In the genomic region with DNA sequence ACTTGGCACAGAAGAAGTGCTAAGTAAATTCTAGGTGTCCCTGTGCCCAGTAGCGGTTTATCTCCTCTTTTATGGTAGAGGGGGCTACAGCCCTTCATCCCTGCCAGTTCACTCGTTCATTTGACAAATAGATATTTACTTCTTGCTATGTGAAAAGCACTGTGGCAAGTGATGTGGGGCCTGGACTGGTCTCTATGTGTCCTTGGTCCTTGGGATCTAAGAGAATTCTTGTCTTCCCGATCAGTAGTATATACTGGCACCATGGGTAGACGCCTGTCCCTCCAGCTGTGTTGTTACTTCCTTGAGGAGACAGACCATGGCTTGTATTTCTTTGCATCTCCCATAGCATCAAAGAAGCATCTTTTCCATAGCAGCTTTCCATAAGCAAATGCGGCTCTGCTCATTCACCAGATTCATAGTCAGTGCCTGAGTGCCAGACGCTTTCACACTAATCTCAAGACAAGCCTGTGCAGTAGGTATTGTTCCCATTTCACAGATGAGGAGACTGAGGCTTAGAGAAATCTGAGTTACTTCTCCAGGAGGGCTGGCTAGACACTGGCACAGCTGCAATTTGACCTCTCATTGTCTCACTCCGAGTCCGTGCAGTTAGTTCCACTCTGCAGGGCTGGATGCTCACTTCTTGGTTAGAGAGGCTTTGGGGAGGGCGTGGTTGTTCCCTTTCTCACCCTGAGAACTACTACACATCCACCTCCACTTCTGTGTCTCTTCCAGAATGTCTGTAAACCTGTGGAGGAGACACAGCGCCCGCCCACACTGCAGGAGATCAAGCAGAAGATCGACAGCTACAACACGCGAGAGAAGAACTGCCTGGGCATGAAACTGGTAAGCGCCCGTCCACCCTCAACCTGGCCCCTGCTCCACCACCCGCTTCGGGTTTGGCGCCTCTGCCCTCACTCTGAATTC, we compare ENCODE assay signal across 11 cellular contexts. TPM values are rescaled to one million over a fixed set of nuclear protein-coding genes. Genes with fewer than 3 reads are reported as not detected.
DNase-seq lines count a peak whose midpoint lies in the region; ATAC-seq, FAIRE-seq and TF ChIP-seq lines count a peak whose summit lies in the region.
"Had no signal": no experiment of that assay in that cellular context is flagged by ENCODE, and none has a peak within 500 bp of the region (broad histone marks: within the 10 kb centered on the region; RNA-seq: fewer than 3 reads in every experiment).

No MANE protein-coding gene starts in this region.

- no peaks in the 10 kb centered on the region for H3K36me3 ChIP-seq in HUES64 (ENCODE audit: insufficient read depth, low read length)
- H3K36me3 ChIP-seq: transverse colon had no signal

- intact Hi-C loops in activated CD4-positive, alpha-beta memory T cell treated with anti-CD3 and anti-CD28 coated beads for 36 hours (cut with micrococcal nuclease): loop anchor here (1.0 to 2.0 kb wide), 5 partner anchors 30 to 120 kb away; no protein-coding TSS in a partner anchor

- POLR2A ChIA-PET in activated CD4-positive, alpha-beta memory T cell treated with anti-CD3 and anti-CD28 coated beads for 36 hours (lab: Charles Lee): interaction anchor here (0.6 to 12.0 kb wide), 7 partner anchors 22 to 118 kb away, joined by 3 to 546 read pairs (median 5); a partner anchor contains a TSS

- no peak overlapping the region for H3K4me3 ChIP-seq in HUES64 (ENCODE audit: low read length)
- H3K4me3 ChIP-seq: transverse colon had no signal

- no peaks in the 10 kb centered on the region for H3K9me3 ChIP-seq in HUES64 (ENCODE audit: insufficient read depth, low read depth, low read length)
- H3K9me3 ChIP-seq: transverse colon had no signal

- peak; percentile 1 for ATAC-seq in esophagus mucosa

- CTCF ChIA-PET in activated CD4-positive, alpha-beta memory T cell treated with anti-CD3 and anti-CD28 coated beads for 36 hours (lab: Charles Lee): interaction anchor here (0.6 to 19.0 kb wide), 31 partner anchors 7 to 446 kb away, joined by 3 to 588 read pairs (median 5); a partner anchor contains a TSS

- no peaks in the 10 kb centered on the region for H3K27me3 ChIP-seq in HUES64 (ENCODE audit: insufficient read depth, low read length)
- H3K27me3 ChIP-seq: transverse colon had no signal

- no peaks in the 10 kb centered on the region for H3K27me3 Mint-ChIP-seq in activated CD4-positive, alpha-beta memory T cell treated with anti-CD3 and anti-CD28 coated beads for 36 hours

- peaks cover 94% of the 10 kb centered on the region for H3K4me1 Mint-ChIP-seq in activated CD4-positive, alpha-beta memory T cell treated with anti-CD3 and anti-CD28 coated beads for 36 hours (ENCODE audit: low read depth)

- H3K27ac ChIP-seq in HUES64 (ENCODE audit: low read depth, low read length): no peak overlapping the region
- H3K27ac ChIP-seq: transverse colon had no signal

- WGBS in HUES64: 85% methylated on average over 19 of the region's 19 CpGs

- 0 out of 2 replicates have a peak overlapping the region, but pooled peaks have one; percentile 2 for H3K9ac ChIP-seq in HUES64 (ENCODE audit: low read depth, low read length)

- peak; percentile 73 for DNase-seq in activated CD4-positive, alpha-beta memory T cell treated with anti-CD3 and anti-CD28 coated beads for 36 hours
- peak; percentile 59 for DNase-seq in stimulated activated CD4-positive, alpha-beta T cell treated with anti-CD3 and anti-CD28 coated beads, Interleukin-4, amount 100 ng/mL, for 24 hours
- DNase-seq in GM12892 (ENCODE audit: insufficient read length): no peak
- DNase-seq in SIG-M5 treated with dmso at 0.1 percent for 504 hours (lab: John Stamatoyannopoulos, UW; ENCODE audit: unreplicated experiment): no peak
- DNase-seq in NCI-H1048 (lab: John Stamatoyannopoulos, UW): no peak
- no peak for DNase-seq in cerebellar nuclear complex (lab: John Stamatoyannopoulos, UW)
- DNase-seq: kidney glomerular epithelial cell had no signal

- TF ChIP-seq POLR2A in GM12892 (IDR thresholded peaks at IDR 0.05; ENCODE audit: low read depth, low read length): no peak

- no peak for FAIRE-seq in GM12892 (lab: Jason Lieb, UNC)
- FAIRE-seq: colon had no signal

- H3K36me3 Mint-ChIP-seq in activated CD4-positive, alpha-beta memory T cell treated with anti-CD3 and anti-CD28 coated beads for 36 hours: peaks cover 89% of the 10 kb centered on the region

- peak overlapping the region; percentile 73 for H3K4me3 Mint-ChIP-seq in activated CD4-positive, alpha-beta memory T cell treated with anti-CD3 and anti-CD28 coated beads for 36 hours

- peaks cover 2% of the 10 kb centered on the region; the same call in 1 of the 2 replicates for H3K4me1 ChIP-seq in HUES64 (ENCODE audit: insufficient read depth, low read length)

- peak overlapping the region; percentile 99 for H3K27ac Mint-ChIP-seq in activated CD4-positive, alpha-beta memory T cell treated with anti-CD3 and anti-CD28 coated beads for 36 hours

- H3K9me3 Mint-ChIP-seq in activated CD4-positive, alpha-beta memory T cell treated with anti-CD3 and anti-CD28 coated beads for 36 hours: no peaks in the 10 kb centered on the region

RNA-seq across cellular contexts. Expression of a gene that starts 29.5 kb away (rescaled TPM):
- 23.0 TPM for polyA plus RNA-seq in HUES64 (2013, experiment 1 of 2)
- 26.9 TPM for polyA plus RNA-seq in HUES64 (2013, experiment 2 of 2)
- 10 to 100 TPM; 84.6 to 87.5 TPM for total RNA-seq in activated CD4-positive, alpha-beta memory T cell treated with anti-CD3 and anti-CD28 coated beads for 36 hours
- 41.8 TPM for total RNA-seq in esophagus mucosa
- polyA plus RNA-seq in GM12892 (2012; ENCODE audit: missing spikeins): 81.9 TPM

RNA-seq across cellular contexts. Expression of a gene that starts 52.5 kb away (rescaled TPM):
- 9.2 TPM for polyA plus RNA-seq in HUES64 (2013, experiment 1 of 2)
- 8.6 TPM for polyA plus RNA-seq in HUES64 (2013, experiment 2 of 2)
- total RNA-seq in activated CD4-positive, alpha-beta memory T cell treated with anti-CD3 and anti-CD28 coated beads for 36 hours: 10 to 100 TPM; 10.1 to 11.4 TPM
- total RNA-seq in esophagus mucosa: 6.1 TPM
- 6.0 TPM for polyA plus RNA-seq in GM12892 (2012; ENCODE audit: missing spikeins)

Comparison
In these comparisons a context has a peak if more than half of its experiments do, and no peak if none do; other contexts are left out.
1. DNase-seq: peak in activated CD4-positive, alpha-beta memory T cell treated with anti-CD3 and anti-CD28 coated beads for 36 hours (single experiment) and stimulated activated CD4-positive, alpha-beta T cell treated with anti-CD3 and anti-CD28 coated beads, Interleukin-4, amount 100 ng/mL, for 24 hours (single experiment); none in GM12892 (single experiment), SIG-M5 treated with dmso at 0.1 percent for 504 hours (single experiment), NCI-H1048 (single experiment) and cerebellar nuclear complex (0 of 2).